In the genomic region with DNA sequence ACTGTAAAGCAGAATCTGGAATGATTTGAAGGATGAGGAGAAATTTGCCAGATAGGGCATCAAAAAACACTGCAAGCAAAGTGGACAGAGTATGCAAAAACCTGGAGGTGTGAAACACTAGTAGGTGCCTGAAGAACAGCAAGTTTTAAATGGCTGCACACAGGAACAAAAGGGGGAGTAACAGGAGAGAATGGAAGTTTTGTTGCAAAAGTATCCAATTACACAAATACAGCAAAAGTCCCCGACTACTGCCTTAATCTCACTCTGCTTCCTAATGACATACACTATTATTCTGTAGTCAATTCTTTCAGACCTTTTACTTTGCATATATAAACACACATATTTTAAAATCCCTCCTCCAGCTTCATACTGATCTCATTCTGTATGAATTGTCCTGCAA, we compare ENCODE assay signal across 10 cellular contexts.
DNase-seq lines count a peak whose midpoint lies in the region; TF ChIP-seq lines count a peak whose summit lies in the region.
"Had no signal": no experiment of that assay in that cellular context is flagged by ENCODE, and none has a peak within 500 bp of the region (broad histone marks: within the 10 kb centered on the region; RNA-seq: fewer than 3 reads in every experiment).

No MANE protein-coding gene starts in this region.

- H3K4me1 Mint-ChIP-seq in T-helper 1 cell treated with Interleukin-12 subunit alpha and Interleukin-12 subunit beta and Interleukin-4 antibody, amounts not matched to agents 30 μg/mL and 1 μg/mL, for 36 hours (ENCODE audit: low read depth), result peaks cover 24% of the 10 kb centered on the region

- peak overlapping the region; percentile 98 for H3K4me2 ChIP-seq in OCI-LY1 (ENCODE audit: low read length)

- no peaks in the 10 kb centered on the region for H3K27me3 Mint-ChIP-seq in T-helper 1 cell treated with Interleukin-12 subunit alpha and Interleukin-12 subunit beta and Interleukin-4 antibody, amounts not matched to agents 30 μg/mL and 1 μg/mL, for 36 hours (ENCODE audit: low read depth)

- peak overlapping the region; percentile 59 for H3K27ac ChIP-seq in OCI-LY1 (ENCODE audit: low read depth, low read length, poor library complexity, severe bottlenecking)
- H3K27ac ChIP-seq in coronary artery, result no peak overlapping the region
- H3K27ac ChIP-seq in neutrophil, result peak overlapping the region; percentile 81

- H3K9me2 ChIP-seq in OCI-LY1 (ENCODE audit: low read depth, low read length), result no peaks in the 10 kb centered on the region

- no peaks in the 10 kb centered on the region for H3K9me3 Mint-ChIP-seq in T-helper 1 cell treated with Interleukin-12 subunit alpha and Interleukin-12 subunit beta and Interleukin-4 antibody, amounts not matched to agents 30 μg/mL and 1 μg/mL, for 36 hours

- H3K27me3 ChIP-seq in OCI-LY1 (ENCODE audit: insufficient read depth, low read length) (no peaks in the 10 kb centered on the region), neutrophil (no peaks in the 10 kb centered on the region)
- H3K27me3 ChIP-seq: esophagus squamous epithelium had no signal

- H3K4me1 ChIP-seq in OCI-LY1 (ENCODE audit: insufficient read depth, low read length, severe bottlenecking) (peaks cover 27% of the 10 kb centered on the region), neutrophil (ENCODE audit: control insufficient read depth in 1 of 2, insufficient read depth in 1 of 2, low read depth in 1 of 2, low read length in 1 of 2) (peaks cover 18 to 19% of the 10 kb centered on the region in 2 experiments)

- peak overlapping the region; percentile 95 for H3K4me3 Mint-ChIP-seq in T-helper 1 cell treated with Interleukin-12 subunit alpha and Interleukin-12 subunit beta and Interleukin-4 antibody, amounts not matched to agents 30 μg/mL and 1 μg/mL, for 36 hours

- peaks cover 9% of the 10 kb centered on the region for H3K36me3 Mint-ChIP-seq in T-helper 1 cell treated with Interleukin-12 subunit alpha and Interleukin-12 subunit beta and Interleukin-4 antibody, amounts not matched to agents 30 μg/mL and 1 μg/mL, for 36 hours (ENCODE audit: low read depth)

- H3K4me3 ChIP-seq in OCI-LY1 (ENCODE audit: low read depth, low read length, poor library complexity, severe bottlenecking) (peak overlapping the region; percentile 76), coronary artery (peak overlapping the region; percentile 92), neutrophil (ENCODE audit: low read depth in 1 of 2, low read length in 1 of 2) (no peak overlapping the region)

- no peaks in the 10 kb centered on the region for H3K9me3 ChIP-seq in OCI-LY1 (ENCODE audit: low read length)
- H3K9me3 ChIP-seq in neutrophil, result no peaks in the 10 kb centered on the region
- H3K9me3 ChIP-seq: esophagus squamous epithelium had no signal

- peak overlapping the region; percentile 74; the same call in 1 of the 2 replicates for H3K9ac ChIP-seq in OCI-LY1 (ENCODE audit: low read length)

- H2AFZ ChIP-seq in OCI-LY1 (ENCODE audit: low read length), result no peak overlapping the region

- DNase-seq in T-helper 1 cell (no peak), coronary artery (ENCODE audit: low spot score) (no peak), NCI-H2196 (lab: John Stamatoyannopoulos, UW; ENCODE audit: unreplicated experiment) (no peak), NCI-H524 (lab: John Stamatoyannopoulos, UW) (no peak), activated gamma-delta T cell (lab: John Stamatoyannopoulos, UW) (no peak)
- DNase-seq: activated CD8-positive, alpha-beta memory T cell treated with anti-CD3 and anti-CD28 coated beads, Interleukin-2, amount 50 U/mL, for 4 hours; esophagus squamous epithelium had no signal

- H4K20me1 ChIP-seq in OCI-LY1 (ENCODE audit: insufficient read depth, low read length), result no peaks in the 10 kb centered on the region

- H3K27ac Mint-ChIP-seq in T-helper 1 cell treated with Interleukin-12 subunit alpha and Interleukin-12 subunit beta and Interleukin-4 antibody, amounts not matched to agents 30 μg/mL and 1 μg/mL, for 36 hours, result peak overlapping the region; percentile 94

- H3F3A ChIP-seq in OCI-LY1 (ENCODE audit: insufficient read depth, low read length), result 0 out of 2 replicates have a peak, but pooled peaks cover 3% of the 10 kb centered on the region

- H3K36me3 ChIP-seq in OCI-LY1 (ENCODE audit: insufficient read depth, low read length) (peaks cover 19% of the 10 kb centered on the region; the same call in 1 of the 2 replicates), neutrophil (peaks cover 24% of the 10 kb centered on the region)

- TF ChIP-seq CTCF in OCI-LY1 (IDR thresholded peaks at IDR 0.05; ENCODE audit: low read length) (no peak), coronary artery (IDR thresholded peaks at IDR 0.05) (no peak), neutrophil (IDR thresholded peaks at IDR 0.05) (no peak)

- H3K79me2 ChIP-seq in OCI-LY1 (ENCODE audit: insufficient read depth, low read length), result no peaks in the 10 kb centered on the region

Comparison
In these comparisons a context has a peak if more than half of its experiments do, and no peak if none do; other contexts are left out.
1. H3K27ac ChIP-seq: peak in OCI-LY1 (single experiment) and neutrophil (single experiment); none in coronary artery (0 of 2).
2. H3K4me3 ChIP-seq: peak in OCI-LY1 (single experiment) and coronary artery (single experiment); none in neutrophil (0 of 2).